13 cellular contexts compared by ENCODE assay signal in the genomic region with DNA sequence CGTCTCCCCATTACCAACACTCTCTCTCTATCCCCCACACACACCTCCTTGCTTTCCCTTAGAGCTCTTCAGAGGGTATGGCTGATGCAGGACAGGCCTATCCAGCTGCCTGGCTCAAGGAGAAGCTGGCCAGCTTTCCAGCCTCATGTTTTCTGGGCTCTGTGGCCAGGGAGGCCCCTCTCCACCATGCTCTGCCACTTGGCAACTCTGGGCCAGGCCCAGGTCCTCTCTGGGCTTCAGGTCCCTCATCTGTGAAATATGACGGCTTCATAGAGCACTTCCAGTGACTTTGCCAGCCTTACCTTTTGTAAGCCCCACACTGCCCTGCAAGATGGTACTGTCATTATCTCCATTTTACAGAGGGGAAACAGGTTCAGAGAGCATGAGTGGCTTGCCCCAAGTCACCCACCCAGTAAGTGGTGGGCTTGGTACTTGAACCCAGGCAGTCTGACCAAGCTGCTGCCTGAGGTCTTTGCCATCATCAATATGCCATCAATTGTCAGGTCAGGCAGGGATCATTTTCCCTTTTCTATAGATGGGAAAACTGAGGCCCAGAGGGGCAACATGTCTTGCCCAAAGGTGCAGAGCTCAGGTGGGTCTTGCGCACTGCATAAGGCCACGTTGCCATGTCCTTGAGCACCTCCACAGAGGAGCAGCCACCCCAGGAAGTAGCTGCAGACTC. TPM values are rescaled to one million over a fixed set of nuclear protein-coding genes. Genes with fewer than 3 reads are reported as not detected.
A peak's percentile ranks its signal among the peaks of the same experiment; 100 is the strongest.
DNase-seq lines count a peak whose midpoint lies in the region; ATAC-seq and TF ChIP-seq lines count a peak whose summit lies in the region.
"Had no signal": no experiment of that assay in that cellular context is flagged by ENCODE, and none has a peak within 500 bp of the region (broad histone marks: within the 10 kb centered on the region; RNA-seq: fewer than 3 reads in every experiment).

No MANE protein-coding gene starts in this region.

- H3K36me3 ChIP-seq in tibial nerve, result no peaks in the 10 kb centered on the region
- H3K36me3 ChIP-seq: sigmoid colon had no signal

- no peak for DNase-seq in activated naive CD4-positive, alpha-beta T cell (lab: John Stamatoyannopoulos, UW)
- DNase-seq in T-cell (no peak), left colon (no peak), tibial nerve (ENCODE audit: low spot score in 2 of 2) (no peak), RKO (ENCODE audit: low spot score) (no peak), mesothelial cell of epicardium (ENCODE audit: low spot score in 2 of 2, unreplicated experiment in 2 of 2) (no peak)
- no peak for DNase-seq in stimulated activated naive CD8-positive, alpha-beta T cell treated with anti-CD3 and anti-CD28 coated beads, Interleukin-15, amount 100 ng/mL, for 72 hours
- DNase-seq: GM23248, NCI-H2029 treated with DMSO at 0.1 percent for 48 hours, sigmoid colon, T-helper 9 cell had no signal

- no peak overlapping the region for H3K4me3 ChIP-seq in tibial nerve
- H3K4me3 ChIP-seq: GM23248, mucosa of descending colon, sigmoid colon had no signal

- no peaks in the 10 kb centered on the region for H3K36me3 Mint-ChIP-seq in activated naive CD4-positive, alpha-beta T cell treated with anti-CD3 and anti-CD28 coated beads, Interleukin-2, amount 50 U/mL, for 24 hours
- H3K36me3 Mint-ChIP-seq in T-cell, result no peaks in the 10 kb centered on the region
- no peaks in the 10 kb centered on the region for H3K36me3 Mint-ChIP-seq in mesothelial cell of epicardium

- peaks cover 0 to 7% (median 6%) of the 10 kb centered on the region in 4 donors for H3K4me1 ChIP-seq in tibial nerve

- CTCF ChIA-PET in T-cell (lab: Charles Lee), result interaction anchor here in 1 of 2 donors (0.8 to 1.4 kb wide), 2 partner anchors 22 to 840 kb away, joined by 3 to 6 read pairs; no protein-coding TSS in a partner anchor

- H3K9me3 ChIP-seq in tibial nerve, result no peaks in the 10 kb centered on the region
- H3K9me3 ChIP-seq: mucosa of descending colon, sigmoid colon had no signal

- H3K9me3 Mint-ChIP-seq in activated naive CD4-positive, alpha-beta T cell treated with anti-CD3 and anti-CD28 coated beads, Interleukin-2, amount 50 U/mL, for 24 hours, result no peaks in the 10 kb centered on the region
- H3K9me3 Mint-ChIP-seq in T-cell (no peaks in the 10 kb centered on the region), mesothelial cell of epicardium (no peaks in the 10 kb centered on the region)
- no peaks in the 10 kb centered on the region for H3K9me3 Mint-ChIP-seq in stimulated activated naive CD8-positive, alpha-beta T cell treated with anti-CD3 and anti-CD28 coated beads, Interleukin-15, amount 100 ng/mL, for 72 hours

- H3K27ac ChIP-seq in tibial nerve, result no peak overlapping the region
- H3K27ac ChIP-seq: GM23248, sigmoid colon had no signal

- no peaks in the 10 kb centered on the region for H3K27me3 Mint-ChIP-seq in activated naive CD4-positive, alpha-beta T cell treated with anti-CD3 and anti-CD28 coated beads, Interleukin-2, amount 50 U/mL, for 24 hours
- H3K27me3 Mint-ChIP-seq in T-cell, result no peaks in the 10 kb centered on the region
- H3K27me3 Mint-ChIP-seq in stimulated activated naive CD8-positive, alpha-beta T cell treated with anti-CD3 and anti-CD28 coated beads, Interleukin-15, amount 100 ng/mL, for 72 hours, result no peaks in the 10 kb centered on the region
- H3K27me3 Mint-ChIP-seq in mesothelial cell of epicardium (ENCODE audit: low read depth), result no peaks in the 10 kb centered on the region

- TF ChIP-seq CTCF in tibial nerve (IDR thresholded peaks at IDR 0.05), result no peak
- TF ChIP-seq CTCF in mesothelial cell of epicardium (IDR thresholded peaks at IDR 0.05; ENCODE audit: unreplicated experiment), result no peak

- peaks cover 47% of the 10 kb centered on the region for H3K4me1 Mint-ChIP-seq in activated naive CD4-positive, alpha-beta T cell treated with anti-CD3 and anti-CD28 coated beads, Interleukin-2, amount 50 U/mL, for 24 hours
- peaks cover 57 to 70% (median 63%) of the 10 kb centered on the region in 3 donors for H3K4me1 Mint-ChIP-seq in T-cell
- H3K4me1 Mint-ChIP-seq in stimulated activated naive CD8-positive, alpha-beta T cell treated with anti-CD3 and anti-CD28 coated beads, Interleukin-15, amount 100 ng/mL, for 72 hours, result peaks cover 89% of the 10 kb centered on the region
- peaks cover 26% of the 10 kb centered on the region for H3K4me1 Mint-ChIP-seq in mesothelial cell of epicardium

- H3K27ac Mint-ChIP-seq in activated naive CD4-positive, alpha-beta T cell treated with anti-CD3 and anti-CD28 coated beads, Interleukin-2, amount 50 U/mL, for 24 hours, result peak overlapping the region; percentile 38
- H3K27ac Mint-ChIP-seq in T-cell (peak overlapping the region; percentile 78 to 82), mesothelial cell of epicardium (no peak overlapping the region)
- H3K27ac Mint-ChIP-seq in stimulated activated naive CD8-positive, alpha-beta T cell treated with anti-CD3 and anti-CD28 coated beads, Interleukin-15, amount 100 ng/mL, for 72 hours, result peak overlapping the region; percentile 37 to 66

- intact Hi-C loops in left colon (cut with DNase I, micrococcal nuclease), result no loop called here

- POLR2A ChIA-PET in T-cell (lab: Charles Lee), result interaction anchor here in 1 of 2 donors (0.6 to 1.0 kb wide), 2 partner anchors 9 to 1431 kb away, joined by 4 to 6 read pairs; no protein-coding TSS in a partner anchor

- WGBS in tibial nerve, 2 donors, result 69 to 77% methylated on average over 4 of the region's 4 CpGs

- no peak for TF ChIP-seq EP300 in tibial nerve (IDR thresholded peaks at IDR 0.05)

- H3K4me3 Mint-ChIP-seq in activated naive CD4-positive, alpha-beta T cell treated with anti-CD3 and anti-CD28 coated beads, Interleukin-2, amount 50 U/mL, for 24 hours, result peak overlapping the region; percentile 65
- H3K4me3 Mint-ChIP-seq in T-cell, result peak overlapping the region; percentile 67 to 71 (median 67)
- H3K4me3 Mint-ChIP-seq in stimulated activated naive CD8-positive, alpha-beta T cell treated with anti-CD3 and anti-CD28 coated beads, Interleukin-15, amount 100 ng/mL, for 72 hours, result peak overlapping the region; percentile 77 to 79
- no peak overlapping the region for H3K4me3 Mint-ChIP-seq in mesothelial cell of epicardium

- H3K27me3 ChIP-seq in tibial nerve, result no peaks in the 10 kb centered on the region
- H3K27me3 ChIP-seq: sigmoid colon had no signal

- ATAC-seq in T-cell (replicated peaks in 1 of 4) (peak in 1 of 4 experiments; percentile 60), left colon (peak; percentile 9)
- ATAC-seq in stimulated activated naive CD8-positive, alpha-beta T cell treated with anti-CD3 and anti-CD28 coated beads, Interleukin-15, amount 100 ng/mL, for 72 hours, result no peak

- no peak for TF ChIP-seq POLR2A in tibial nerve (IDR thresholded peaks at IDR 0.05)

RNA-seq across cellular contexts. Expression of a gene that starts 0.5 kb away (rescaled TPM):
- total RNA-seq in T-cell (10 to 100 TPM in 1 of 5 donors, 1 to 10 TPM in 4; 1.5 to 10.2 (median 5.9) TPM), left colon (1 to 10 TPM; 2.0 to 2.7 TPM), tibial nerve (1 to 10 TPM in 2 of 4 donors, under 1 TPM in 1, not detected in 1; 0.22 to 3.3 (median 1.2) TPM), mesothelial cell of epicardium (1.1 to 1.3 TPM (median 1.3 TPM) in 3 replicates)
- total RNA-seq: GM23248 had no signal

RNA-seq across cellular contexts. Expression of a gene that starts 5.5 kb away (rescaled TPM):
- 10 to 100 TPM in 1 of 5 donors, 1 to 10 TPM in 4; 6.1 to 11.2 (median 6.6) TPM for total RNA-seq in T-cell
- total RNA-seq in left colon, result 1 to 10 TPM; 1.9 to 2.8 TPM
- 10 to 100 TPM; 17.4 to 30.4 (median 24.5) TPM for total RNA-seq in tibial nerve
- total RNA-seq in mesothelial cell of epicardium, result 30.6 to 31.9 TPM (median 31.3 TPM) in 3 replicates

RNA-seq across cellular contexts. Expression of a gene that starts 55.6 kb away (rescaled TPM):
- total RNA-seq in T-cell, result 1 to 10 TPM; 2.2 to 4.1 (median 3.1) TPM
- total RNA-seq in left colon, result 100 to 1,000 TPM; 145 to 152 TPM
- 10 to 100 TPM; 22.8 to 33.1 (median 29.1) TPM for total RNA-seq in tibial nerve
- 79.0 to 83.6 TPM (median 83.6 TPM) in 3 replicates for total RNA-seq in mesothelial cell of epicardium

Comparison
In these comparisons a context has a peak if more than half of its experiments do, and no peak if none do; other contexts are left out.
1. RNA of a gene that starts 55.6 kb away (total RNA-seq): 145 to 152 TPM in left colon, 79.0 to 83.6 TPM in mesothelial cell of epicardium and 22.8 to 33.1 TPM in tibial nerve; 2.2 to 4.1 TPM in T-cell; every median in the first group is over 4 times any median in the second.